Comparison of ENCODE assay signal across 9 cellular contexts in the genomic region with DNA sequence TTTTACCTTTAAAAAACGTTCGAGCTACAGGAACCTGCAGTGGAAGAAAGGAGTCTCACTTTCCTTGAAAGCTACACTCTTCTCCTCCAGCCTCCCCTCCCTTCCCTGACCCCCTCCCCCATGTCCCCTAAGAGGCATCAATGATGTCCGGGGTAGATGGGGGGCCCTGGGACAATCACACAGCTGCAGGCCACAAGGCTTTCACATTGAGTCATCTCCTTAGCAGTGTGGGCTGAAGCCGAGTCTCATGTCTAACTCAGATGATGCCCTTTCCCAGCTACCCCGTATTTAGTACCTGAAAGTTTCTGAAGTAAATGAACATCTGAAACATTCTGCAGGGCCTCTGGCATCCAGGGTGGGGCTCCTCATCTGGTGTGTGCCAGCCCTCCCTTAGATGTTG. TPM values are rescaled to one million over a fixed set of nuclear protein-coding genes. Genes with fewer than 3 reads are reported as not detected.
DNase-seq lines count a peak whose midpoint lies in the region; ATAC-seq lines count a peak whose summit lies in the region.
"Had no signal": no experiment of that assay in that cellular context is flagged by ENCODE, and none has a peak within 500 bp of the region (broad histone marks: within the 10 kb centered on the region; RNA-seq: fewer than 3 reads in every experiment).

No MANE protein-coding gene starts in this region.

- H3K36me3 Mint-ChIP-seq in activated T-cell treated with anti-CD3 and anti-CD28 coated beads, Interleukin-2, amount 50 U/mL, for 4 hours (ENCODE audit: insufficient read depth): no peaks in the 10 kb centered on the region
- H3K36me3 Mint-ChIP-seq in activated T-cell treated with anti-CD3 and anti-CD28 coated beads, Interleukin-2, amount 50 U/mL, for 24 hours (ENCODE audit: low read depth): no peaks in the 10 kb centered on the region
- H3K36me3 Mint-ChIP-seq in T-cell: no peaks in the 10 kb centered on the region
- H3K36me3 Mint-ChIP-seq in stimulated activated naive CD8-positive, alpha-beta T cell treated with anti-CD3 and anti-CD28 coated beads, Interleukin-15, Interleukin-2, amounts not matched to agents 100 ng/mL and 50 ng/mL, for 24 hours (ENCODE audit: low read depth): no peaks in the 10 kb centered on the region

- H3K9me3 Mint-ChIP-seq in activated T-cell treated with anti-CD3 and anti-CD28 coated beads, Interleukin-2, amount 50 U/mL, for 4 hours: no peaks in the 10 kb centered on the region
- no peaks in the 10 kb centered on the region for H3K9me3 Mint-ChIP-seq in activated T-cell treated with anti-CD3 and anti-CD28 coated beads, Interleukin-2, amount 50 U/mL, for 24 hours
- no peaks in the 10 kb centered on the region for H3K9me3 Mint-ChIP-seq in T-cell
- H3K9me3 Mint-ChIP-seq in stimulated activated naive CD8-positive, alpha-beta T cell treated with anti-CD3 and anti-CD28 coated beads, Interleukin-15, Interleukin-2, amounts not matched to agents 100 ng/mL and 50 ng/mL, for 24 hours: no peaks in the 10 kb centered on the region

- H3K27ac Mint-ChIP-seq in activated T-cell treated with anti-CD3 and anti-CD28 coated beads, Interleukin-2, amount 50 U/mL, for 24 hours: no peak overlapping the region
- no peak overlapping the region for H3K27ac Mint-ChIP-seq in T-cell
- H3K27ac Mint-ChIP-seq in stimulated activated naive CD8-positive, alpha-beta T cell treated with anti-CD3 and anti-CD28 coated beads, Interleukin-15, Interleukin-2, amounts not matched to agents 100 ng/mL and 50 ng/mL, for 24 hours: peak overlapping the region; percentile 31

- POLR2A ChIA-PET in T-cell (lab: Charles Lee): interaction anchor here in 1 of 2 donors (0.6 kb wide), 2 partner anchors 18 to 161 kb away, joined by 4 to 7 read pairs; no protein-coding TSS in a partner anchor

- no peak for DNase-seq in activated T-cell treated with anti-CD3 and anti-CD28 coated beads, Interleukin-2, amount 50 U/mL, for 4 hours
- DNase-seq in activated T-cell treated with anti-CD3 and anti-CD28 coated beads, Interleukin-2, amount 50 U/mL, for 24 hours: no peak
- no peak for DNase-seq in T-cell
- no peak for DNase-seq in NOMO-1 treated with dmso at 0.1 percent for 144 hours (lab: John Stamatoyannopoulos, UW; ENCODE audit: unreplicated experiment)
- no peak for DNase-seq in cerebellum (ENCODE audit: low spot score)
- no peak for DNase-seq in ureter (ENCODE audit: low spot score)

- ATAC-seq in activated T-cell treated with anti-CD3 and anti-CD28 coated beads, Interleukin-2, amount 50 U/mL, for 4 hours: peak; percentile 76 to 87
- ATAC-seq in HG02759 (IDR thresholded peaks at IDR 0.05; ENCODE audit: unreplicated experiment): peak; percentile 80
- ATAC-seq in T-cell (replicated peaks in 1 of 4): peak in 3 of 4 experiments; percentile 26 to 38 (median 28)
- ATAC-seq: Right ventricle myocardium inferior had no signal

- peaks cover 56% of the 10 kb centered on the region for H3K4me1 Mint-ChIP-seq in activated T-cell treated with anti-CD3 and anti-CD28 coated beads, Interleukin-2, amount 50 U/mL, for 4 hours (ENCODE audit: low read depth)
- peaks cover 63% of the 10 kb centered on the region for H3K4me1 Mint-ChIP-seq in activated T-cell treated with anti-CD3 and anti-CD28 coated beads, Interleukin-2, amount 50 U/mL, for 24 hours (ENCODE audit: low read depth)
- H3K4me1 Mint-ChIP-seq in T-cell: peaks cover 21 to 69% (median 53%) of the 10 kb centered on the region in 3 donors
- peaks cover 54% of the 10 kb centered on the region for H3K4me1 Mint-ChIP-seq in stimulated activated naive CD8-positive, alpha-beta T cell treated with anti-CD3 and anti-CD28 coated beads, Interleukin-15, Interleukin-2, amounts not matched to agents 100 ng/mL and 50 ng/mL, for 24 hours (ENCODE audit: low read depth)

- no peak overlapping the region for H3K4me3 Mint-ChIP-seq in activated T-cell treated with anti-CD3 and anti-CD28 coated beads, Interleukin-2, amount 50 U/mL, for 4 hours
- no peak overlapping the region for H3K4me3 Mint-ChIP-seq in activated T-cell treated with anti-CD3 and anti-CD28 coated beads, Interleukin-2, amount 50 U/mL, for 24 hours
- no peak overlapping the region for H3K4me3 Mint-ChIP-seq in T-cell
- H3K4me3 Mint-ChIP-seq in stimulated activated naive CD8-positive, alpha-beta T cell treated with anti-CD3 and anti-CD28 coated beads, Interleukin-15, Interleukin-2, amounts not matched to agents 100 ng/mL and 50 ng/mL, for 24 hours: no peak overlapping the region

- peaks cover 3% of the 10 kb centered on the region for H3K27me3 Mint-ChIP-seq in activated T-cell treated with anti-CD3 and anti-CD28 coated beads, Interleukin-2, amount 50 U/mL, for 4 hours (ENCODE audit: low read depth)
- peaks cover 38% of the 10 kb centered on the region for H3K27me3 Mint-ChIP-seq in activated T-cell treated with anti-CD3 and anti-CD28 coated beads, Interleukin-2, amount 50 U/mL, for 24 hours
- peaks cover 4 to 5% of the 10 kb centered on the region in 2 donors for H3K27me3 Mint-ChIP-seq in T-cell
- peaks cover 30% of the 10 kb centered on the region for H3K27me3 Mint-ChIP-seq in stimulated activated naive CD8-positive, alpha-beta T cell treated with anti-CD3 and anti-CD28 coated beads, Interleukin-15, Interleukin-2, amounts not matched to agents 100 ng/mL and 50 ng/mL, for 24 hours

- CTCF ChIA-PET in T-cell (lab: Charles Lee): interaction anchor here in 1 of 2 donors (0.7 kb wide), 1 partner anchor 18 kb away, joined by 3 read pairs; no protein-coding TSS in a partner anchor

RNA-seq across cellular contexts. Expression of gene GPR25, which starts 6.3 kb away (rescaled TPM):
- total RNA-seq in activated T-cell treated with anti-CD3 and anti-CD28 coated beads, Interleukin-2, amount 50 U/mL, for 4 hours: under 1 TPM in 1 of 3 donors, not detected in 2; 0.16 TPM
- total RNA-seq in T-cell (1 to 10 TPM; 1.2 to 6.7 (median 1.8) TPM), cerebellum (not detected), ureter (not detected)
- total RNA-seq: Right ventricle myocardium inferior had no signal

RNA-seq across cellular contexts. Expression of gene INAVA, which starts 28.2 kb away (rescaled TPM):
- under 1 TPM; 0.13 to 0.29 (median 0.22) TPM for total RNA-seq in activated T-cell treated with anti-CD3 and anti-CD28 coated beads, Interleukin-2, amount 50 U/mL, for 4 hours
- under 1 TPM in 4 of 5 donors, not detected in 1; 0.09 to 0.62 (median 0.25) TPM for total RNA-seq in T-cell
- total RNA-seq in cerebellum: 2.2 TPM
- 83.2 TPM for total RNA-seq in ureter
- total RNA-seq: Right ventricle myocardium inferior had no signal

Comparison
In these comparisons a context has a peak if more than half of its experiments do, and no peak if none do; other contexts are left out.
1. ATAC-seq: peak in every context shown above with its lines; median percentile 82 in activated T-cell treated with anti-CD3 and anti-CD28 coated beads, Interleukin-2, amount 50 U/mL, for 4 hours; 80 in HG02759; 28 in T-cell.
2. RNA of gene INAVA, which starts 28.2 kb away (total RNA-seq): 83.2 TPM in ureter (single experiment); 2.2 TPM in cerebellum (single experiment), 0.09 to 0.62 TPM in T-cell and 0.13 to 0.29 TPM in activated T-cell treated with anti-CD3 and anti-CD28 coated beads, Interleukin-2, amount 50 U/mL, for 4 hours; every median in the first group is over 10 times any median in the second.